Comparison of ENCODE assay signal across 8 cellular contexts in genomic region chr15:38436993-38437392, GRCh38.
"Had no signal": no experiment of that assay in that cellular context is flagged by ENCODE, and none has a peak within 500 bp of the region (broad histone marks: within the 10 kb centered on the region; RNA-seq: fewer than 3 reads in every experiment).

No MANE protein-coding gene starts in this region.

- H3K9ac ChIP-seq: KMS-11 had no signal

- FAIRE-seq: HepG2, HTR-8/SVneo had no signal

- H3K27ac Mint-ChIP-seq: IgD-negative memory B cell had no signal

- H3K4me2 ChIP-seq: KMS-11 had no signal

- H3K4me3 Mint-ChIP-seq: IgD-negative memory B cell had no signal

- ATAC-seq: HepG2 had no signal

- H3K27ac ChIP-seq: KMS-11 had no signal

- DNase-seq: IMR-90, Karpas-422, KBM-7, KG1 had no signal
